2 cellular contexts compared by ENCODE assay signal in the genomic region with DNA sequence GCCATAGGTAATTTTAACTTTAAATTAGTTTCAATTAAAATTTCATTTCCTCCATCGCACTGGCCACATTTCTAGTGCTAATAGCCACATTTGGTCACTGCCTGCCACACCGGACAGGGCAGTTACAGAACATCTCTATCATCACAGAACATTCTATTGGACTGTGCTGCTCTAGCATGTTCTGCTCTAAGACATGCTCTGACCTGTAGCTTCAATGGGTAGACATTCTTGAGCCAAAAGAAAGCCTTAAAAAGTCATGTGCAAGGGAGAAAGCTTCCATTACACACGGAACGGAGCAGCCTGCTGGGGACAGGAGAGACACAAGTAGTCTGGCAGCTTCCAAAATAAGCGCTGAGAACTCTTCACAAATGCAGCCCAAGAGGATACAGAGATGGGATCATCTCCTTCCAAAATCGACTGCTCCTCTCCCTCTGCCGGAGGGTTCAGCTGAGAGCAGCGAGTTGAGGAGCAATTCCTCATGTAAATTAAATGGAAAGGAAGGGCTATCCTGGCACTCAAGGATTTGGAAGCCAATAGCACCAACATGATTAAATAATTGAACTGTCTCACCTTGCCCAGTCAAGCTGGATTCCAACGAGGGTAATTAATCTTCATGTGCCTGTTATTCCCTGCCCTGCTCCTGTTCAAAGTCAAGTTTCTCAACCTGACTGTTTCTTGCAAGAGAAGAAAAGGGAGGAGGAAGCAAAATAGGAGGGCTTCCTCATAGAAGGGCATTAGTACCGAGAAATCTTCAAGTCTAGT.
TF ChIP-seq lines count a peak whose summit lies in the region.

No MANE protein-coding gene starts in this region.

TF ChIP-seq in GM23338, 12 proteins besides CTCF, POLR2A, EP300 and RAD21:
- TF ChIP-seq ZNF462 (CRISPR knock-in tag; IDR thresholded peaks at IDR 0.05), result no peak
TF ChIP-seq in GM23338: peak in this region for 0.

TF ChIP-seq in K562, 482 proteins besides CTCF, POLR2A, EP300 and RAD21:
- TF ChIP-seq, protein P1, sequence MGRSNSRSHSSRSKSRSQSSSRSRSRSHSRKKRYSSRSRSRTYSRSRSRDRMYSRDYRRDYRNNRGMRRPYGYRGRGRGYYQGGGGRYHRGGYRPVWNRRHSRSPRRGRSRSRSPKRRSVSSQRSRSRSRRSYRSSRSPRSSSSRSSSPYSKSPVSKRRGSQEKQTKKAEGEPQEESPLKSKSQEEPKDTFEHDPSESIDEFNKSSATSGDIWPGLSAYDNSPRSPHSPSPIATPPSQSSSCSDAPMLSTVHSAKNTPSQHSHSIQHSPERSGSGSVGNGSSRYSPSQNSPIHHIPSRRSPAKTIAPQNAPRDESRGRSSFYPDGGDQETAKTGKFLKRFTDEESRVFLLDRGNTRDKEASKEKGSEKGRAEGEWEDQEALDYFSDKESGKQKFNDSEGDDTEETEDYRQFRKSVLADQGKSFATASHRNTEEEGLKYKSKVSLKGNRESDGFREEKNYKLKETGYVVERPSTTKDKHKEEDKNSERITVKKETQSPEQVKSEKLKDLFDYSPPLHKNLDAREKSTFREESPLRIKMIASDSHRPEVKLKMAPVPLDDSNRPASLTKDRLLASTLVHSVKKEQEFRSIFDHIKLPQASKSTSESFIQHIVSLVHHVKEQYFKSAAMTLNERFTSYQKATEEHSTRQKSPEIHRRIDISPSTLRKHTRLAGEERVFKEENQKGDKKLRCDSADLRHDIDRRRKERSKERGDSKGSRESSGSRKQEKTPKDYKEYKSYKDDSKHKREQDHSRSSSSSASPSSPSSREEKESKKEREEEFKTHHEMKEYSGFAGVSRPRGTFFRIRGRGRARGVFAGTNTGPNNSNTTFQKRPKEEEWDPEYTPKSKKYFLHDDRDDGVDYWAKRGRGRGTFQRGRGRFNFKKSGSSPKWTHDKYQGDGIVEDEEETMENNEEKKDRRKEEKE (IDR thresholded peaks at IDR 0.05; ENCODE audit: borderline replicate concordance in 1 of 2, control insufficient read depth in 1 of 2, low read depth in 2 of 2, low read length in 1 of 2), result no peak
- TF ChIP-seq IRF2 (CRISPR knock-in tag; IDR thresholded peaks at IDR 0.05), result no peak
- no peak for TF ChIP-seq VEZF1 (CRISPR knock-in tag; IDR thresholded peaks at IDR 0.05)
- TF ChIP-seq THRB (CRISPR knock-in tag; conservative IDR thresholded peaks at IDR 0.05), result no peak
- no peak for TF ChIP-seq KDM4B (IDR thresholded peaks at IDR 0.05; ENCODE audit: borderline replicate concordance in 2 of 2, low read depth in 1 of 2)
- TF ChIP-seq E2F3 (CRISPR knock-in tag; IDR thresholded peaks at IDR 0.05), result no peak
TF ChIP-seq in K562: peak in this region for 0.
